Comparison of ENCODE assay signal across 8 cellular contexts in the genomic region with DNA sequence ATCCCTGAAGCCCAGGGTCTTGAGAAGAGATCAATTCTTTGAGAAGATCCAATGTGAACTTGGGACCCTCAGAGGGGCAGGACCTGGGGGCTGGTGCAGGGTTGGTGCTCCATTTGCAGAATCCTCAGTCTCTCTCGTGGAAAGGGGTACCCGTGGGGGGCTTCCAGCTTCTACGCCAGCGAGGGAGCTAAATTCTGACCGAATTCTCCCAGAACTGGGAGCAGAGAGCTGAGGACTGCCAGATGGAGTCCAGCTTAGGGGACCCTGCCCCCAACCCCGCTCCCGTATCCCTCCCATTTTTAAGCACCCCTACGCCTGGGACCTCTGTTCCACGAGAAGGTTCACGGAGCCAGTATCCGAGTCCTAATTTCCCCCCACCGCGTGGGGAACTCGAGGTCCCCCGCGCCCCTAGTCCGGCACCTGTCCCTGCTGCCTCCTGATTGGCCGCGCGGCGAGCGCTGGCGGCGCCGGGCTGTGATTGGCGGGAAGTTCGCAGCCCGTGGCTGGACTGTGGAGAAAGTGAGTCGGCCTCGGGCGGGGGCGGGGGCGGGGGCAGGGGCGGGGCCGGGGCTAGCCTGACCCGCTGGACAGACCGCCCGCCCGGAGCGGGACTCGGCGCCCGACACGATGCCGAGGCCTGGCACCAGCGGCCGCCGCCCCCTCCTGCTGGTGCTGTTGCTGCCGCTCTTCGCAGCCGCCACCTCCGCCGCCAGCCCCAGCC. TPM values are rescaled to one million over a fixed set of nuclear protein-coding genes. Genes with fewer than 3 reads are reported as not detected.
DNase-seq lines count a peak whose midpoint lies in the region; ATAC-seq, FAIRE-seq and TF ChIP-seq lines count a peak whose summit lies in the region.

No MANE protein-coding gene starts in this region.

- intact Hi-C loops in endothelial cell of umbilical vein (cut with micrococcal nuclease) (loop anchor here (5.0 kb wide), 2 partner anchors 154 to 249 kb away; a partner anchor contains a TSS), pancreas (cut with DNase I) (no loop called here)

- POLR2A ChIA-PET in endothelial cell of umbilical vein (lab: Charles Lee): no interaction called here

- H3K4me1 ChIP-seq in endothelial cell of umbilical vein (ENCODE audit: control insufficient read depth, extremely low read depth, insufficient read depth, low read length) (peaks cover 28% of the 10 kb centered on the region), pancreas (peaks cover 0 to 6% (median 4%) of the 10 kb centered on the region in 3 donors)

- H3K36me3 ChIP-seq in endothelial cell of umbilical vein (ENCODE audit: control insufficient read depth in 2 of 2, extremely low read depth in 1 of 2, insufficient read depth in 2 of 2, low read length in 2 of 2) (no peaks in the 10 kb centered on the region), pancreas (no peaks in the 10 kb centered on the region)

- FAIRE-seq in endothelial cell of umbilical vein (lab: Jason Lieb, UNC) (peak; percentile 77), pancreas (lab: Jason Lieb, UNC) (no peak)

- ATAC-seq in pancreas (peak; percentile 61 to 72 (median 64)), GM19328 (IDR thresholded peaks at IDR 0.05; ENCODE audit: unreplicated experiment) (no peak), GM21390 (IDR thresholded peaks at IDR 0.05; ENCODE audit: unreplicated experiment) (no peak)

- no peak for TF ChIP-seq POLR2A in endothelial cell of umbilical vein (IDR thresholded peaks at IDR 0.05; ENCODE audit: low read depth, low read length)

- H3K4me2 ChIP-seq in endothelial cell of umbilical vein (ENCODE audit: insufficient read depth, low read length): peak overlapping the region; percentile 55

- H4K20me1 ChIP-seq in endothelial cell of umbilical vein (replicated peaks; ENCODE audit: control insufficient read depth, extremely low read depth, insufficient read depth, low read length): no peaks in the 10 kb centered on the region

- peaks cover 4 to 6% of the 10 kb centered on the region in 2 experiments for H3K27me3 ChIP-seq in endothelial cell of umbilical vein (ENCODE audit: control insufficient read depth in 2 of 2, insufficient read depth in 2 of 2, low read length in 2 of 2)
- peaks cover 0 to 20% (median 0%) of the 10 kb centered on the region in 4 donors for H3K27me3 ChIP-seq in pancreas

- H3K27ac ChIP-seq in endothelial cell of umbilical vein (ENCODE audit: insufficient read depth, low read depth, low read length): no peak overlapping the region
- H3K27ac ChIP-seq in pancreas: no peak overlapping the region

- no TSS peak for BruUV-seq in endothelial cell of umbilical vein (replicated peaks; lab: Mats Ljungman, UMichigan)

- H3K4me3 ChIP-seq in endothelial cell of umbilical vein (replicated peaks in 1 of 3; ENCODE audit: insufficient read depth in 1 of 3, low read depth in 1 of 3, low read length in 3 of 3): peak overlapping the region; percentile 21 to 57 (median 27)
- H3K4me3 ChIP-seq in pancreas: peak overlapping the region in 2 of 4 donors; percentile 21 to 37

- DNase-seq in ELF-1 (ENCODE audit: low read depth, low spot score) (peak; percentile 57), NCI-H524 treated with DMSO at 0.1 percent for 48 hours (lab: John Stamatoyannopoulos, UW) (peak; percentile 22), endothelial cell of umbilical vein (ENCODE audit: low read depth, low spot score) (peak; percentile 60), pancreas (peak; percentile 52 to 85 (median 70)), RPMI8226 (no peak), SIG-M5 (lab: John Stamatoyannopoulos, UW) (no peak)

- H3K9me3 ChIP-seq in endothelial cell of umbilical vein (replicated peaks; ENCODE audit: control insufficient read depth, insufficient read depth, low read length): no peaks in the 10 kb centered on the region
- no peaks in the 10 kb centered on the region for H3K9me3 ChIP-seq in pancreas

- WGBS in pancreas, 2 donors: 6 to 8% methylated on average over 48 to 53 of the region's 53 CpGs

- dilution Hi-C loops in endothelial cell of umbilical vein (cut with MboI; ENCODE audit: extremely low pct_ligation_motif_present, low sequenced_read_pairs): no loop called here

- H3K9me1 ChIP-seq in endothelial cell of umbilical vein (replicated peaks; ENCODE audit: control insufficient read depth, extremely low read depth, insufficient read depth, low read length): no peaks in the 10 kb centered on the region

- CTCF ChIA-PET in endothelial cell of umbilical vein (lab: Charles Lee): interaction anchor here (0.6 to 4.4 kb wide), 3 partner anchors 48 to 108 kb away, joined by 3 to 50 read pairs (median 17); no protein-coding TSS in a partner anchor

- no peak for TF ChIP-seq CTCF in endothelial cell of umbilical vein (IDR thresholded peaks at IDR 0.05; ENCODE audit: extremely low read depth in 1 of 2, insufficient read depth in 1 of 2, low read depth in 1 of 2, low read length in 2 of 2)
- no peak for TF ChIP-seq CTCF in pancreas (IDR thresholded peaks at IDR 0.05)

- H2AFZ ChIP-seq in endothelial cell of umbilical vein (ENCODE audit: low read depth, low read length): peak overlapping the region; percentile 87

- H3K9ac ChIP-seq in endothelial cell of umbilical vein (replicated peaks; ENCODE audit: extremely low read depth, insufficient read depth, low read length): peak overlapping the region; percentile 3

- no peaks in the 10 kb centered on the region for H3K79me2 ChIP-seq in endothelial cell of umbilical vein (ENCODE audit: control insufficient read depth, insufficient read depth, low read length)

TF ChIP-seq in endothelial cell of umbilical vein, 7 proteins besides CTCF, POLR2A, EP300 and RAD21:
- TF ChIP-seq JUN (IDR thresholded peaks at IDR 0.05; ENCODE audit: borderline replicate concordance, insufficient read depth, insufficient read length, low read depth): no peak
- no peak for TF ChIP-seq FOS (IDR thresholded peaks at IDR 0.05; ENCODE audit: borderline replicate concordance, insufficient read depth, low read length)
- no peak for TF ChIP-seq EZH2 (IDR thresholded peaks at IDR 0.05; ENCODE audit: borderline replicate concordance, low read depth, low read length, severe bottlenecking)
- TF ChIP-seq, protein P1, sequence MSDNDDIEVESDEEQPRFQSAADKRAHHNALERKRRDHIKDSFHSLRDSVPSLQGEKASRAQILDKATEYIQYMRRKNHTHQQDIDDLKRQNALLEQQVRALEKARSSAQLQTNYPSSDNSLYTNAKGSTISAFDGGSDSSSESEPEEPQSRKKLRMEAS (IDR thresholded peaks at IDR 0.05; ENCODE audit: insufficient read depth, insufficient read length): no peak
- no peak for TF ChIP-seq POLR2AphosphoS5 (IDR thresholded peaks at IDR 0.05; ENCODE audit: insufficient read depth, low read depth, low read length)
- no peak for TF ChIP-seq GATA2 (IDR thresholded peaks at IDR 0.05; ENCODE audit: insufficient read depth, insufficient read length, low read depth, low read length)
- TF ChIP-seq MYC (IDR thresholded peaks at IDR 0.05; ENCODE audit: low read depth, low read length): no peak

RNA-seq across cellular contexts. Expression of a gene that starts 4.4 kb away (rescaled TPM):
- total RNA-seq in endothelial cell of umbilical vein (38.0 and 67.4 TPM in 2 replicates), pancreas (10 to 100 TPM; 18.7 to 48.9 (median 23.9) TPM)
- polyA plus RNA-seq in endothelial cell of umbilical vein (25.9 and 31.4 TPM in 2 replicates), pancreas (10 to 100 TPM; 32.4 to 44.9 TPM)
- polyA plus RNA-seq in endothelial cell of umbilical vein (2011; cell fraction: cytosol; rRNA removed): 17.5 and 20.4 TPM in 2 replicates
- polyA plus RNA-seq in endothelial cell of umbilical vein (2011; cell fraction: nucleus; rRNA removed): 93.6 and 95.8 TPM in 2 replicates
- polyA plus RNA-seq in endothelial cell of umbilical vein (2012): 72.8 and 137 TPM in 2 replicates
- 18.8 and 20.0 TPM in 2 replicates for polyA minus RNA-seq in endothelial cell of umbilical vein
- polyA minus RNA-seq in endothelial cell of umbilical vein (2011; cell fraction: cytosol; rRNA and poly(A)+ RNA removed): 34.3 TPM
- polyA minus RNA-seq in endothelial cell of umbilical vein (2011; cell fraction: nucleus; rRNA and poly(A)+ RNA removed): 17.3 and 24.0 TPM in 2 replicates

RNA-seq across cellular contexts. Expression of a gene that starts 20.1 kb away (rescaled TPM):
- total RNA-seq in endothelial cell of umbilical vein (100 and 106 TPM in 2 replicates), pancreas (10 to 100 TPM; 18.2 to 40.3 (median 22.7) TPM)
- polyA plus RNA-seq in endothelial cell of umbilical vein (113 and 171 TPM in 2 replicates), pancreas (10 to 100 TPM; 73.3 to 86.2 TPM)
- polyA plus RNA-seq in endothelial cell of umbilical vein (2011; cell fraction: cytosol; rRNA removed): 67.5 and 75.3 TPM in 2 replicates
- 115 and 165 TPM in 2 replicates for polyA plus RNA-seq in endothelial cell of umbilical vein (2011; cell fraction: nucleus; rRNA removed)
- 90.1 and 118 TPM in 2 replicates for polyA plus RNA-seq in endothelial cell of umbilical vein (2012)
- 56.6 and 78.9 TPM in 2 replicates for polyA minus RNA-seq in endothelial cell of umbilical vein
- 72.2 TPM for polyA minus RNA-seq in endothelial cell of umbilical vein (2011; cell fraction: cytosol; rRNA and poly(A)+ RNA removed)
- 28.8 and 52.6 TPM in 2 replicates for polyA minus RNA-seq in endothelial cell of umbilical vein (2011; cell fraction: nucleus; rRNA and poly(A)+ RNA removed)

Comparison
In these comparisons a context has a peak if more than half of its experiments do, and no peak if none do; other contexts are left out.
1. DNase-seq: peak in ELF-1 (single experiment), NCI-H524 treated with DMSO at 0.1 percent for 48 hours (single experiment), endothelial cell of umbilical vein (single experiment) and pancreas (6 of 6); none in RPMI8226 (single experiment) and SIG-M5 (single experiment).
2. ATAC-seq: peak in pancreas (4 of 4); none in GM19328 (single experiment) and GM21390 (single experiment).